In genomic region chr6:104813552-104813951, GRCh38 we compare ENCODE assay signal across 25 cellular contexts. TPM values are rescaled to one million over a fixed set of nuclear protein-coding genes. Genes with fewer than 3 reads are reported as not detected.
DNase-seq lines count a peak whose midpoint lies in the region; ATAC-seq, FAIRE-seq and TF ChIP-seq lines count a peak whose summit lies in the region.
"Had no signal": no experiment of that assay in that cellular context is flagged by ENCODE, and none has a peak within 500 bp of the region (broad histone marks: within the 10 kb centered on the region; RNA-seq: fewer than 3 reads in every experiment).

No MANE protein-coding gene starts in this region.

- no peak overlapping the region for H3K4me3 Mint-ChIP-seq in CD14-positive monocyte
- H3K4me3 Mint-ChIP-seq: CD8-positive, alpha-beta T cell; T-helper 1 cell treated with Interleukin-12 subunit alpha and Interleukin-12 subunit beta and Interleukin-4 antibody, amounts not matched to agents 30 μg/mL and 1 μg/mL, for 36 hours had no signal

- intact Hi-C loops in CD14-positive monocyte (cut with micrococcal nuclease) = no loop called here

- H3K27me3 Mint-ChIP-seq in CD14-positive monocyte (ENCODE audit: low read depth in 3 of 3) = no peaks in the 10 kb centered on the region

- no peaks in the 10 kb centered on the region for H3K27me3 ChIP-seq in small intestine (ENCODE audit: control insufficient read depth in 2 of 2, insufficient read depth in 2 of 2, low read length in 2 of 2)

- H3K36me3 Mint-ChIP-seq in CD14-positive monocyte = peaks cover 22 to 28% of the 10 kb centered on the region in 2 donors

- DNase-seq in GM19239 (ENCODE audit: insufficient read length, low spot score) (no peak), small intestine (no peak), EL (no peak), CD14-positive monocyte (ENCODE audit: low spot score) (no peak), SK-N-DZ (ENCODE audit: low spot score) (no peak)
- DNase-seq: C1 segment of cervical spinal cord; CD8-positive, alpha-beta T cell; DMS 273 treated with DMSO at 0.1 percent for 48 hours; DMS79 treated with DMSO at 0.1 percent for 48 hours; NCI-H1092 treated with DMSO at 0.1 percent for 48 hours; NCI-H1436; NCI-H187; NCI-H2081 treated with DMSO at 0.1 percent for 48 hours; NCI-H2171; NCI-H226; NCI-H510A; NCI-H69; SHP77; T-helper 9 cell had no signal

- H3K4me1 Mint-ChIP-seq in CD14-positive monocyte = no peaks in the 10 kb centered on the region

- H3K4me1 ChIP-seq in small intestine (ENCODE audit: control insufficient read depth in 2 of 2, insufficient read depth in 1 of 2, low read depth in 1 of 2, low read length in 1 of 2) = peaks cover 0 to 1% of the 10 kb centered on the region in 2 donors

- no peaks in the 10 kb centered on the region for H3K36me3 ChIP-seq in small intestine (ENCODE audit: control insufficient read depth in 2 of 2, insufficient read depth in 2 of 2, low read length in 2 of 2)

- H3K4me3 ChIP-seq in small intestine (ENCODE audit: low read depth in 1 of 2, low read length in 2 of 2) = no peak overlapping the region

- no peak overlapping the region for H3K27ac ChIP-seq in small intestine (ENCODE audit: low read depth in 1 of 2, low read length in 1 of 2)
- H3K27ac ChIP-seq: RWPE1 had no signal

- TF ChIP-seq CTCF in CD14-positive monocyte (IDR thresholded peaks at IDR 0.05) = no peak

- H3K9me3 Mint-ChIP-seq in CD14-positive monocyte = peaks cover 0 to 8% (median 4%) of the 10 kb centered on the region in 7 donors
- H3K9me3 Mint-ChIP-seq: CD8-positive, alpha-beta T cell had no signal

- H3K9me3 ChIP-seq in small intestine (ENCODE audit: control insufficient read depth, low read depth) = no peaks in the 10 kb centered on the region

- WGBS in small intestine, 3 donors = 91 to 96% (median 94%) methylated on average over 2 of the region's 2 CpGs

- no peak overlapping the region for H3K27ac Mint-ChIP-seq in CD14-positive monocyte
- H3K27ac Mint-ChIP-seq: CD8-positive, alpha-beta T cell; T-helper 1 cell treated with Interleukin-12 subunit alpha and Interleukin-12 subunit beta and Interleukin-4 antibody, amounts not matched to agents 30 μg/mL and 1 μg/mL, for 36 hours had no signal

- ATAC-seq in GM21786 (IDR thresholded peaks at IDR 0.05; ENCODE audit: unreplicated experiment) (peak; percentile 55), HG02870 (IDR thresholded peaks at IDR 0.05; ENCODE audit: unreplicated experiment) (peak; percentile 53)
- ATAC-seq: CD8-positive, alpha-beta T cell; Panc1 had no signal

- FAIRE-seq in GM19239 (lab: Jason Lieb, UNC) (peak; percentile 14), small intestine (lab: Jason Lieb, UNC) (peak; percentile 85)
- FAIRE-seq: H1 had no signal

RNA-seq across cellular contexts. Expression of gene HACE1, which starts 46.2 kb away (rescaled TPM):
- polyA plus RNA-seq in small intestine = 1 to 10 TPM; 4.0 to 7.6 (median 4.9) TPM
- polyA plus RNA-seq in CD14-positive monocyte = 1 to 10 TPM; 2.7 to 3.4 TPM
- 16.8 and 16.9 TPM in 2 replicates for polyA plus RNA-seq in SK-N-DZ (2014; cell fraction: cytosol; rRNA removed)
- 25.3 and 25.6 TPM in 2 replicates for polyA plus RNA-seq in SK-N-DZ (2014; cell fraction: nucleus; rRNA removed)
